10 cellular contexts compared by ENCODE assay signal in genomic region chr6:143223895-143224294, GRCh38.
A peak's percentile ranks its signal among the peaks of the same experiment; 100 is the strongest.
DNase-seq lines count a peak whose midpoint lies in the region; ATAC-seq and TF ChIP-seq lines count a peak whose summit lies in the region.
"Had no signal": no experiment of that assay in that cellular context is flagged by ENCODE, and none has a peak within 500 bp of the region (broad histone marks: within the 10 kb centered on the region; RNA-seq: fewer than 3 reads in every experiment).

No MANE protein-coding gene starts in this region.

- WGBS in mesendoderm (ENCODE audit: extremely low coverage, insufficient coverage, low lambda C conversion rate) = no CpG with 5 or more reads among the region's 8 CpGs
- WGBS in aorta, 2 donors = 63 to 81% methylated on average over 8 of the region's 8 CpGs
- 83 to 91% (median 90%) methylated on average over 8 of the region's 8 CpGs for WGBS in spleen, 5 donors

- no peak overlapping the region for H3K18ac ChIP-seq in mesendoderm (ENCODE audit: low read length)

- H3K27me3 ChIP-seq in Peyer's patch (no peaks in the 10 kb centered on the region), mesendoderm (ENCODE audit: insufficient read depth, low read length, poor library complexity) (no peaks in the 10 kb centered on the region), aorta (ENCODE audit: control insufficient read depth in 1 of 2, insufficient read depth in 2 of 2, low read length in 1 of 2) (no peaks in the 10 kb centered on the region), spleen (replicated peaks in 1 of 7) (no peaks in the 10 kb centered on the region)
- H3K27me3 ChIP-seq: vagina had no signal

- H3K79me2 ChIP-seq in mesendoderm (ENCODE audit: control insufficient read depth, insufficient read depth, low read length) = no peaks in the 10 kb centered on the region

- no peaks in the 10 kb centered on the region for H3K36me3 ChIP-seq in Peyer's patch
- H3K36me3 ChIP-seq in mesendoderm (ENCODE audit: control insufficient read depth, insufficient read depth, low read length) = no peaks in the 10 kb centered on the region
- H3K36me3 ChIP-seq in aorta (ENCODE audit: control insufficient read depth in 1 of 2, insufficient read depth in 2 of 2, low read length in 1 of 2) = no peaks in the 10 kb centered on the region
- H3K36me3 ChIP-seq in spleen = peaks cover 0 to 6% (median 0%) of the 10 kb centered on the region in 6 donors
- H3K36me3 ChIP-seq: vagina had no signal

- H3K27ac ChIP-seq in Peyer's patch (peak overlapping the region in 2 of 4 donors; percentile 22 to 38), mesendoderm (ENCODE audit: low read depth, low read length) (no peak overlapping the region), aorta (ENCODE audit: low read depth in 1 of 2, low read length in 2 of 2) (no peak overlapping the region), spleen (no peak overlapping the region)
- H3K27ac ChIP-seq: vagina had no signal

- no peaks in the 10 kb centered on the region for H3K9me3 ChIP-seq in Peyer's patch
- no peaks in the 10 kb centered on the region for H3K9me3 ChIP-seq in aorta (ENCODE audit: control insufficient read depth, low read length)
- no peaks in the 10 kb centered on the region for H3K9me3 ChIP-seq in spleen
- H3K9me3 ChIP-seq: vagina had no signal

- no peak overlapping the region for H2BK120ac ChIP-seq in mesendoderm (ENCODE audit: low read depth, low read length)

- no peak overlapping the region for H4K8ac ChIP-seq in mesendoderm (ENCODE audit: low read depth, low read length)

- no peaks in the 10 kb centered on the region for H3K79me1 ChIP-seq in mesendoderm (ENCODE audit: low read length)

- H3K4me1 ChIP-seq in Peyer's patch (peaks cover 0 to 10% (median 0%) of the 10 kb centered on the region in 4 donors), mesendoderm (ENCODE audit: control insufficient read depth, low read depth, low read length) (no peaks in the 10 kb centered on the region), aorta (ENCODE audit: control insufficient read depth in 1 of 2, insufficient read depth in 2 of 2, low read length in 2 of 2) (peaks cover 0 to 3% of the 10 kb centered on the region in 2 donors), spleen (no peaks in the 10 kb centered on the region)
- H3K4me1 ChIP-seq: vagina had no signal

- H3K23ac ChIP-seq in mesendoderm (ENCODE audit: low read length) = no peak overlapping the region

- H3K4me2 ChIP-seq in mesendoderm (ENCODE audit: low read length) = no peak overlapping the region

- no peak overlapping the region for H3K4ac ChIP-seq in mesendoderm (ENCODE audit: low read depth, low read length)

- no peak overlapping the region for H4K5ac ChIP-seq in mesendoderm (ENCODE audit: low read length)

- intact Hi-C loops in aorta (cut with DNase I) = no loop called here
- intact Hi-C loops in spleen (cut with DNase I; ENCODE audit: low total_unique reads) = no loop called here

- H3K56ac ChIP-seq in mesendoderm (ENCODE audit: low read length) = no peak overlapping the region

- peak in 1 of 2 donors; percentile 11 for TF ChIP-seq POLR2A in Peyer's patch (IDR thresholded peaks at IDR 0.05)
- TF ChIP-seq POLR2A in spleen (IDR thresholded peaks at IDR 0.05) = no peak

- H2BK5ac ChIP-seq in mesendoderm (ENCODE audit: low read length) = no peak overlapping the region

- no peak overlapping the region for H2BK15ac ChIP-seq in mesendoderm (replicated peaks; ENCODE audit: low read depth)

- H3K4me3 ChIP-seq in Peyer's patch = no peak overlapping the region
- H3K4me3 ChIP-seq in foreskin fibroblast (ENCODE audit: low read depth in 1 of 2, low read length in 2 of 2) = no peak overlapping the region
- H3K4me3 ChIP-seq in mesendoderm (ENCODE audit: low read length) = no peak overlapping the region
- H3K4me3 ChIP-seq in aorta (ENCODE audit: low read length in 2 of 2) = no peak overlapping the region
- H3K4me3 ChIP-seq in spleen = no peak overlapping the region
- H3K4me3 ChIP-seq: vagina had no signal

- DNase-seq in Peyer's patch (peak in 2 of 3 donors; percentile 82 to 86), foreskin fibroblast (peak; percentile 59 to 66), mesendoderm (peak; percentile 44), aorta (no peak), spleen (no peak)
- DNase-seq: effector CD4-positive, alpha-beta T cell; NCI-H1930 had no signal

- H2AK5ac ChIP-seq in mesendoderm (ENCODE audit: low read length) = no peak overlapping the region

- no peak overlapping the region for H3K9ac ChIP-seq in mesendoderm (ENCODE audit: low read length)

- TF ChIP-seq CTCF in Peyer's patch (IDR thresholded peaks at IDR 0.05) (no peak), foreskin fibroblast (IDR thresholded peaks at IDR 0.05; ENCODE audit: low read depth, low read length) (no peak), spleen (IDR thresholded peaks at IDR 0.05 in 8 of 11, conservative IDR thresholded peaks at IDR 0.05 in 3 of 11) (no peak)

- ATAC-seq in aorta (ENCODE audit: low FRiP score) (peak; percentile 8), HG03139 (IDR thresholded peaks at IDR 0.05; ENCODE audit: unreplicated experiment) (no peak), HG03571 (IDR thresholded peaks at IDR 0.05; ENCODE audit: unreplicated experiment) (no peak)

Comparison
In these comparisons a context has a peak if more than half of its experiments do, and no peak if none do; other contexts are left out.
1. DNase-seq: peak in Peyer's patch (2 of 3), foreskin fibroblast (2 of 2) and mesendoderm (single experiment); none in aorta (0 of 2) and spleen (single experiment).